Comparison of ENCODE assay signal across 2 cellular contexts in genomic region chr10:110632591-110633215, GRCh38.
TF ChIP-seq lines count a peak whose summit lies in the region.

No MANE protein-coding gene starts in this region.

TF ChIP-seq in HepG2, 621 proteins besides CTCF, POLR2A, EP300 and RAD21:
- TF ChIP-seq NRL (CRISPR knock-in tag; IDR thresholded peaks at IDR 0.05; ENCODE audit: borderline replicate concordance) (no peak), KMT2B (CRISPR knock-in tag; IDR thresholded peaks at IDR 0.05) (no peak), ZNF879 (CRISPR knock-in tag; IDR thresholded peaks at IDR 0.05) (no peak), NPAS2 (CRISPR knock-in tag; IDR thresholded peaks at IDR 0.05; ENCODE audit: borderline replicate concordance) (no peak), ZIK1 (CRISPR knock-in tag; IDR thresholded peaks at IDR 0.05; ENCODE audit: borderline replicate concordance, low read depth) (no peak), REPIN1 (CRISPR knock-in tag; IDR thresholded peaks at IDR 0.05; ENCODE audit: borderline replicate concordance, low read depth) (no peak), HHEX (CRISPR knock-in tag; IDR thresholded peaks at IDR 0.05) (no peak), ZNF124 (CRISPR knock-in tag; IDR thresholded peaks at IDR 0.05) (no peak), CBX5 (CRISPR knock-in tag; IDR thresholded peaks at IDR 0.05; ENCODE audit: borderline replicate concordance) (no peak), TRIM24 (CRISPR knock-in tag; IDR thresholded peaks at IDR 0.05) (no peak), IRX3 (CRISPR knock-in tag; IDR thresholded peaks at IDR 0.05; ENCODE audit: borderline replicate concordance, low read depth) (no peak), SOX13 (IDR thresholded peaks at IDR 0.05) (no peak), SOX13 (CRISPR knock-in tag; conservative IDR thresholded peaks at IDR 0.05 in 1 of 2, IDR thresholded peaks at IDR 0.05 in 1 of 2) (no peak)
- TF ChIP-seq, protein P1, sequence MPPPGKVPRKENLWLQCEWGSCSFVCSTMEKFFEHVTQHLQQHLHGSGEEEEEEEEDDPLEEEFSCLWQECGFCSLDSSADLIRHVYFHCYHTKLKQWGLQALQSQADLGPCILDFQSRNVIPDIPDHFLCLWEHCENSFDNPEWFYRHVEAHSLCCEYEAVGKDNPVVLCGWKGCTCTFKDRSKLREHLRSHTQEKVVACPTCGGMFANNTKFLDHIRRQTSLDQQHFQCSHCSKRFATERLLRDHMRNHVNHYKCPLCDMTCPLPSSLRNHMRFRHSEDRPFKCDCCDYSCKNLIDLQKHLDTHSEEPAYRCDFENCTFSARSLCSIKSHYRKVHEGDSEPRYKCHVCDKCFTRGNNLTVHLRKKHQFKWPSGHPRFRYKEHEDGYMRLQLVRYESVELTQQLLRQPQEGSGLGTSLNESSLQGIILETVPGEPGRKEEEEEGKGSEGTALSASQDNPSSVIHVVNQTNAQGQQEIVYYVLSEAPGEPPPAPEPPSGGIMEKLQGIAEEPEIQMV (CRISPR knock-in tag; IDR thresholded peaks at IDR 0.05; ENCODE audit: low read depth) = no peak

TF ChIP-seq in SK-N-SH, 30 proteins besides CTCF, POLR2A, EP300 and RAD21:
- TF ChIP-seq USF1 (IDR thresholded peaks at IDR 0.05; ENCODE audit: borderline replicate concordance, low read depth) = 0 out of 2 replicates have a peak, but pooled peaks have one; percentile 26
- no peak for TF ChIP-seq POLR2AphosphoS5 (IDR thresholded peaks at IDR 0.05; ENCODE audit: low read depth, low read length)
